8 cellular contexts compared by ENCODE assay signal in genomic region chr17:47733414-47734288, GRCh38. TPM values are rescaled to one million over a fixed set of nuclear protein-coding genes. Genes with fewer than 3 reads are reported as not detected.
DNase-seq lines count a peak whose midpoint lies in the region; ATAC-seq and TF ChIP-seq lines count a peak whose summit lies in the region.

No MANE protein-coding gene starts in this region.

- no peak overlapping the region for H3K27ac ChIP-seq in A673 (ENCODE audit: low read depth, low read length, poor library complexity, severe bottlenecking)
- no peak overlapping the region for H3K27ac ChIP-seq in mesendoderm (ENCODE audit: low read depth, low read length)

- in situ Hi-C loops in astrocyte of the cerebellum (cut with HindIII; ENCODE audit: low sequenced_read_pairs): no loop called here

- BruUV-seq in A673 (replicated peaks; lab: Mats Ljungman, UMichigan): no TSS peak

- H3K9ac ChIP-seq in mesendoderm (ENCODE audit: low read length): no peak overlapping the region

- H3K23ac ChIP-seq in mesendoderm (ENCODE audit: low read length): peak overlapping the region; percentile 20

- no peaks in the 10 kb centered on the region for H3K9me3 ChIP-seq in A673 (ENCODE audit: low read depth, low read length, poor library complexity, severe bottlenecking)

- intact Hi-C loops in A673 (cut with micrococcal nuclease; ENCODE audit: unreplicated experiment): no loop called here

- no peak overlapping the region for H2BK120ac ChIP-seq in mesendoderm (ENCODE audit: low read depth, low read length)

- H2BK15ac ChIP-seq in mesendoderm (replicated peaks; ENCODE audit: low read depth): no peak overlapping the region

- H4K5ac ChIP-seq in mesendoderm (ENCODE audit: low read length): no peak overlapping the region

- peak overlapping the region; percentile 6 for H3K4me2 ChIP-seq in mesendoderm (ENCODE audit: low read length)

- CTCF ChIA-PET in A673 (lab: Charles Lee): interaction anchor here (0.6 to 1.2 kb wide), 4 partner anchors 8 to 155 kb away, joined by 3 read pairs; no protein-coding TSS in a partner anchor

- H3K36me3 ChIP-seq in A673 (ENCODE audit: insufficient read depth, low read length, poor library complexity, severe bottlenecking) (no peaks in the 10 kb centered on the region), mesendoderm (ENCODE audit: control insufficient read depth, insufficient read depth, low read length) (no peaks in the 10 kb centered on the region)

- H3K4me1 ChIP-seq in A673 (ENCODE audit: insufficient read depth, low read length, poor library complexity, severe bottlenecking): no peaks in the 10 kb centered on the region
- H3K4me1 ChIP-seq in mesendoderm (ENCODE audit: control insufficient read depth, low read depth, low read length): no peaks in the 10 kb centered on the region

- no peak overlapping the region for H2BK5ac ChIP-seq in mesendoderm (ENCODE audit: low read length)

- ATAC-seq in GM19372 (IDR thresholded peaks at IDR 0.05; ENCODE audit: low read depth, unreplicated experiment): peak; percentile 10
- peak; percentile 23 for ATAC-seq in HG03521 (IDR thresholded peaks at IDR 0.05; ENCODE audit: unreplicated experiment)
- no peak for ATAC-seq in GM18519 (IDR thresholded peaks at IDR 0.05; ENCODE audit: low FRiP score, unreplicated experiment)

- H3K56ac ChIP-seq in mesendoderm (ENCODE audit: low read length): peak overlapping the region; percentile 37

- no peaks in the 10 kb centered on the region for H3K79me1 ChIP-seq in mesendoderm (ENCODE audit: low read length)

- H2AK5ac ChIP-seq in mesendoderm (ENCODE audit: low read length): no peak overlapping the region

- POLR2A ChIA-PET in A673 (lab: Charles Lee; ENCODE audit: low non-redundant PET): no interaction called here

- TF ChIP-seq CTCF in A673 (conservative IDR thresholded peaks at IDR 0.05; ENCODE audit: low read depth, low read length) (no peak), astrocyte of the cerebellum (IDR thresholded peaks at IDR 0.05; ENCODE audit: low read depth, low read length, missing control alignments) (no peak)

- no peak overlapping the region for H3K4ac ChIP-seq in mesendoderm (ENCODE audit: low read depth, low read length)

- H3K27me3 ChIP-seq in A673 (replicated peaks; ENCODE audit: insufficient read depth, low read depth, low read length, poor library complexity): peaks cover 7% of the 10 kb centered on the region
- peaks cover 16% of the 10 kb centered on the region for H3K27me3 ChIP-seq in mesendoderm (ENCODE audit: insufficient read depth, low read length, poor library complexity)

- no peaks in the 10 kb centered on the region for H3K79me2 ChIP-seq in mesendoderm (ENCODE audit: control insufficient read depth, insufficient read depth, low read length)

- no CpG with 5 or more reads among the region's 93 CpGs for WGBS in mesendoderm (ENCODE audit: extremely low coverage, insufficient coverage, low lambda C conversion rate)

- H4K8ac ChIP-seq in mesendoderm (ENCODE audit: low read depth, low read length): no peak overlapping the region

- H3K4me3 ChIP-seq in A673 (ENCODE audit: low read depth, low read length, poor library complexity, severe bottlenecking): peak overlapping the region; percentile 33
- peak overlapping the region; percentile 12 for H3K4me3 ChIP-seq in astrocyte of the cerebellum (ENCODE audit: low read depth, low read length)
- H3K4me3 ChIP-seq in mesendoderm (ENCODE audit: low read length): no peak overlapping the region

- DNase-seq in A673 (ENCODE audit: low spot score): no peak
- DNase-seq in astrocyte of the cerebellum (ENCODE audit: low read depth): no peak
- peak; percentile 25 for DNase-seq in mesendoderm
- DNase-seq in superior temporal gyrus (ENCODE audit: extremely low spot score): no peak
- DNase-seq in NCI-H524 treated with DMSO at 0.1 percent for 48 hours (lab: John Stamatoyannopoulos, UW): no peak

- no peak overlapping the region for H3K18ac ChIP-seq in mesendoderm (ENCODE audit: low read length)

RNA-seq across cellular contexts. Expression of gene TBX21, which starts 0.6 kb away (rescaled TPM):
- total RNA-seq in A673 (2021): not detected in 2 replicates
- polyA plus RNA-seq in mesendoderm (2013, experiment 1 of 2): 0.01 TPM
- 0.04 TPM for polyA plus RNA-seq in mesendoderm (2013, experiment 2 of 2)

RNA-seq across cellular contexts. Expression of gene TBKBP1, which starts 39.7 kb away (rescaled TPM):
- total RNA-seq in A673 (2021): 21.1 and 25.3 TPM in 2 replicates
- 8.1 TPM for polyA plus RNA-seq in mesendoderm (2013, experiment 1 of 2)
- 7.0 TPM for polyA plus RNA-seq in mesendoderm (2013, experiment 2 of 2)
